ENCODE assay signal across 26 cellular contexts in genomic region chr5:80154749-80155148, GRCh38.
DNase-seq lines count a peak whose midpoint lies in the region; ATAC-seq, FAIRE-seq and TF ChIP-seq lines count a peak whose summit lies in the region.
"Had no signal": no experiment of that assay in that cellular context is flagged by ENCODE, and none has a peak within 500 bp of the region (broad histone marks: within the 10 kb centered on the region; RNA-seq: fewer than 3 reads in every experiment).

No MANE protein-coding gene starts in this region.

- FAIRE-seq in kidney (lab: Jason Lieb, UNC): no peak
- FAIRE-seq: bronchial epithelial cell, GM19239 had no signal

- H3K4me1 ChIP-seq in CD8-positive, alpha-beta memory T cell (ENCODE audit: insufficient read depth, low read length): peaks cover 43% of the 10 kb centered on the region
- no peaks in the 10 kb centered on the region for H3K4me1 ChIP-seq in kidney (ENCODE audit: control insufficient read depth in 1 of 2, insufficient read depth in 1 of 2, low read depth in 1 of 2, low read length in 2 of 2)
- H3K4me1 ChIP-seq: upper lobe of left lung had no signal

- H3K4me1 Mint-ChIP-seq in activated CD4-positive, alpha-beta T cell treated with anti-CD3 and anti-CD28 coated beads for 36 hours: peaks cover 65% of the 10 kb centered on the region
- H3K4me1 Mint-ChIP-seq in activated CD4-positive, alpha-beta T cell treated with anti-CD3 and anti-CD28 coated beads, Interleukin-2, amount 10 ng/mL, durations not matched to agents 24 days and 14 days: peaks cover 32% of the 10 kb centered on the region
- peaks cover 40 to 86% (median 65%) of the 10 kb centered on the region in 3 donors for H3K4me1 Mint-ChIP-seq in CD8-positive, alpha-beta memory T cell
- H3K4me1 Mint-ChIP-seq in activated naive CD8-positive, alpha-beta T cell treated with anti-CD3 and anti-CD28 coated beads, Interleukin-2, amount 50 U/mL, for 24 hours: peaks cover 58% of the 10 kb centered on the region
- H3K4me1 Mint-ChIP-seq in mesothelial cell of epicardium: peaks cover 44% of the 10 kb centered on the region

- peaks cover 58% of the 10 kb centered on the region for H3K36me3 Mint-ChIP-seq in activated CD4-positive, alpha-beta T cell treated with anti-CD3 and anti-CD28 coated beads for 36 hours (ENCODE audit: low read depth)
- peaks cover 72% of the 10 kb centered on the region for H3K36me3 Mint-ChIP-seq in activated CD4-positive, alpha-beta T cell treated with anti-CD3 and anti-CD28 coated beads, Interleukin-2, amount 10 ng/mL, durations not matched to agents 24 days and 14 days (ENCODE audit: low read depth)
- H3K36me3 Mint-ChIP-seq in CD8-positive, alpha-beta memory T cell: peaks cover 7 to 83% (median 43%) of the 10 kb centered on the region in 3 donors
- H3K36me3 Mint-ChIP-seq in activated naive CD8-positive, alpha-beta T cell treated with anti-CD3 and anti-CD28 coated beads, Interleukin-2, amount 50 U/mL, for 24 hours (ENCODE audit: low read depth): peaks cover 36% of the 10 kb centered on the region
- peaks cover 32% of the 10 kb centered on the region for H3K36me3 Mint-ChIP-seq in mesothelial cell of epicardium

- no peak for ATAC-seq in activated CD4-positive, alpha-beta T cell treated with anti-CD3 and anti-CD28 coated beads for 36 hours
- no peak for ATAC-seq in activated naive CD8-positive, alpha-beta T cell treated with anti-CD3 and anti-CD28 coated beads, Interleukin-2, amount 50 U/mL, for 24 hours

- peak overlapping the region; percentile 55 for H3K27ac Mint-ChIP-seq in activated CD4-positive, alpha-beta T cell treated with anti-CD3 and anti-CD28 coated beads for 36 hours
- no peak overlapping the region for H3K27ac Mint-ChIP-seq in activated CD4-positive, alpha-beta T cell treated with anti-CD3 and anti-CD28 coated beads, Interleukin-2, amount 10 ng/mL, durations not matched to agents 24 days and 14 days
- peak overlapping the region in 6 of 8 donors; percentile 26 to 86 (median 50) for H3K27ac Mint-ChIP-seq in CD8-positive, alpha-beta memory T cell
- H3K27ac Mint-ChIP-seq in activated naive CD8-positive, alpha-beta T cell treated with anti-CD3 and anti-CD28 coated beads, Interleukin-2, amount 50 U/mL, for 24 hours: peak overlapping the region; percentile 15
- H3K27ac Mint-ChIP-seq in mesothelial cell of epicardium: peak overlapping the region; percentile 78
- H3K27ac Mint-ChIP-seq: activated B cell treated with CpG ODN at 0.5 μM for 24 hours; activated T-helper 2 cell treated with anti-CD3 and anti-CD28 coated beads, Interferon-gamma antibody, Interleukin-2, Interleukin-4, amounts not matched to agents 10 μg/mL and 5 μg/mL and 100 μg/mL, durations not matched to agents 14 hours and 24 hours and 36 hours had no signal

- POLR2A ChIA-PET in activated CD4-positive, alpha-beta T cell treated with anti-CD3 and anti-CD28 coated beads for 36 hours (lab: Charles Lee): no interaction called here
- POLR2A ChIA-PET in CD8-positive, alpha-beta memory T cell (lab: Charles Lee): no interaction called here

- H3K9me3 Mint-ChIP-seq in activated CD4-positive, alpha-beta T cell treated with anti-CD3 and anti-CD28 coated beads for 36 hours (ENCODE audit: low read depth): no peaks in the 10 kb centered on the region
- H3K9me3 Mint-ChIP-seq in activated CD4-positive, alpha-beta T cell treated with anti-CD3 and anti-CD28 coated beads, Interleukin-2, amount 10 ng/mL, durations not matched to agents 24 days and 14 days: no peaks in the 10 kb centered on the region
- no peaks in the 10 kb centered on the region for H3K9me3 Mint-ChIP-seq in CD8-positive, alpha-beta memory T cell
- H3K9me3 Mint-ChIP-seq in activated naive CD8-positive, alpha-beta T cell treated with anti-CD3 and anti-CD28 coated beads, Interleukin-2, amount 50 U/mL, for 24 hours: no peaks in the 10 kb centered on the region
- H3K9me3 Mint-ChIP-seq in mesothelial cell of epicardium: no peaks in the 10 kb centered on the region
- H3K9me3 Mint-ChIP-seq: activated B cell treated with CpG ODN at 0.5 μM for 24 hours; activated T-helper 2 cell treated with anti-CD3 and anti-CD28 coated beads, Interferon-gamma antibody, Interleukin-2, Interleukin-4, amounts not matched to agents 10 μg/mL and 5 μg/mL and 100 μg/mL, durations not matched to agents 14 hours and 24 hours and 36 hours had no signal

- H3K27me3 Mint-ChIP-seq in activated CD4-positive, alpha-beta T cell treated with anti-CD3 and anti-CD28 coated beads for 36 hours: no peaks in the 10 kb centered on the region
- H3K27me3 Mint-ChIP-seq in activated CD4-positive, alpha-beta T cell treated with anti-CD3 and anti-CD28 coated beads, Interleukin-2, amount 10 ng/mL, durations not matched to agents 24 days and 14 days: no peaks in the 10 kb centered on the region
- no peaks in the 10 kb centered on the region for H3K27me3 Mint-ChIP-seq in CD8-positive, alpha-beta memory T cell
- H3K27me3 Mint-ChIP-seq in activated naive CD8-positive, alpha-beta T cell treated with anti-CD3 and anti-CD28 coated beads, Interleukin-2, amount 50 U/mL, for 24 hours: no peaks in the 10 kb centered on the region
- H3K27me3 Mint-ChIP-seq in mesothelial cell of epicardium (ENCODE audit: low read depth): no peaks in the 10 kb centered on the region
- H3K27me3 Mint-ChIP-seq: activated B cell treated with CpG ODN at 0.5 μM for 24 hours had no signal

- CTCF ChIA-PET in activated CD4-positive, alpha-beta T cell treated with anti-CD3 and anti-CD28 coated beads for 36 hours (lab: Charles Lee): interaction anchor here (0.6 to 0.7 kb wide), 2 partner anchors 11 to 64 kb away, joined by 3 read pairs; no protein-coding TSS in a partner anchor
- CTCF ChIA-PET in CD8-positive, alpha-beta memory T cell (lab: Charles Lee): interaction anchor here (1.3 to 1.9 kb wide), 2 partner anchors 18 to 63 kb away, joined by 3 to 8 read pairs; no protein-coding TSS in a partner anchor

- H3K36me3 ChIP-seq in CD8-positive, alpha-beta memory T cell (ENCODE audit: insufficient read depth, low read length): peaks cover 8% of the 10 kb centered on the region
- peaks cover 0 to 17% of the 10 kb centered on the region in 2 donors for H3K36me3 ChIP-seq in kidney (ENCODE audit: control insufficient read depth in 1 of 2, insufficient read depth in 2 of 2, low read length in 2 of 2)

- TF ChIP-seq CTCF in mesothelial cell of epicardium (IDR thresholded peaks at IDR 0.05; ENCODE audit: unreplicated experiment) (no peak), kidney (IDR thresholded peaks at IDR 0.05; ENCODE audit: borderline replicate concordance, extremely low read depth, insufficient read depth) (no peak), foreskin fibroblast (IDR thresholded peaks at IDR 0.05; ENCODE audit: low read depth, low read length) (no peak)

- H3K27me3 ChIP-seq in CD8-positive, alpha-beta memory T cell (ENCODE audit: insufficient read depth, low read length, poor library complexity, severe bottlenecking): no peaks in the 10 kb centered on the region
- H3K27me3 ChIP-seq: hepatocyte, upper lobe of left lung had no signal

- no peak overlapping the region for H3K9ac ChIP-seq in kidney (ENCODE audit: low read length in 2 of 2)

- no peaks in the 10 kb centered on the region for H3K9me3 ChIP-seq in CD8-positive, alpha-beta memory T cell (ENCODE audit: low read length)
- H3K9me3 ChIP-seq in kidney (ENCODE audit: control insufficient read depth in 1 of 2, low read length in 2 of 2): no peaks in the 10 kb centered on the region
- H3K9me3 ChIP-seq: upper lobe of left lung had no signal

- no peak for DNase-seq in activated CD4-positive, alpha-beta T cell treated with anti-CD3 and anti-CD28 coated beads for 36 hours
- no peak for DNase-seq in activated CD4-positive, alpha-beta T cell treated with anti-CD3 and anti-CD28 coated beads, Interleukin-2, amount 10 ng/mL, durations not matched to agents 24 days and 14 days
- no peak for DNase-seq in CD8-positive, alpha-beta memory T cell
- DNase-seq in activated naive CD8-positive, alpha-beta T cell treated with anti-CD3 and anti-CD28 coated beads, Interleukin-2, amount 50 U/mL, for 24 hours: no peak
- DNase-seq in mesothelial cell of epicardium (ENCODE audit: low spot score in 2 of 2, unreplicated experiment in 2 of 2) (no peak), kidney (no peak), foreskin fibroblast (no peak)
- no peak for DNase-seq in activated CD8-positive, alpha-beta memory T cell treated with anti-CD3 and anti-CD28 coated beads for 24 hours
- DNase-seq: activated B cell treated with CpG ODN at 0.5 μM for 24 hours; amygdala; Calu3; dermis blood vessel endothelial cell; Kasumi-1; NCI-H187; NCI-H69; RPMI8226; stimulated activated CD4-positive, alpha-beta T cell treated with anti-CD3 and anti-CD28 coated beads, Interleukin-4, amount 100 ng/mL, for 1 hour; T1000; upper lobe of left lung had no signal

- no peak overlapping the region for H3K4me3 Mint-ChIP-seq in activated CD4-positive, alpha-beta T cell treated with anti-CD3 and anti-CD28 coated beads for 36 hours
- no peak overlapping the region for H3K4me3 Mint-ChIP-seq in activated CD4-positive, alpha-beta T cell treated with anti-CD3 and anti-CD28 coated beads, Interleukin-2, amount 10 ng/mL, durations not matched to agents 24 days and 14 days
- peak overlapping the region in 1 of 7 donors; percentile 20 for H3K4me3 Mint-ChIP-seq in CD8-positive, alpha-beta memory T cell
- no peak overlapping the region for H3K4me3 Mint-ChIP-seq in activated naive CD8-positive, alpha-beta T cell treated with anti-CD3 and anti-CD28 coated beads, Interleukin-2, amount 50 U/mL, for 24 hours
- no peak overlapping the region for H3K4me3 Mint-ChIP-seq in mesothelial cell of epicardium
- H3K4me3 Mint-ChIP-seq: activated B cell treated with CpG ODN at 0.5 μM for 24 hours had no signal

- intact Hi-C loops in activated CD4-positive, alpha-beta T cell treated with anti-CD3 and anti-CD28 coated beads for 36 hours (cut with DNase I, micrococcal nuclease): no loop called here
- intact Hi-C loops in activated CD4-positive, alpha-beta T cell treated with anti-CD3 and anti-CD28 coated beads, Interleukin-2, amount 10 ng/mL, durations not matched to agents 24 days and 14 days (cut with micrococcal nuclease): no loop called here
- intact Hi-C loops in kidney (cut with DNase I): no loop called here

- no peak overlapping the region for H3K27ac ChIP-seq in CD8-positive, alpha-beta memory T cell (ENCODE audit: low read depth, low read length)
- H3K27ac ChIP-seq in kidney (ENCODE audit: low read depth in 2 of 2, low read length in 2 of 2): no peak overlapping the region
- H3K27ac ChIP-seq: 22Rv1, epithelial cell of prostate, hepatocyte had no signal

- H3K4me3 ChIP-seq in CD8-positive, alpha-beta memory T cell (ENCODE audit: low read length): no peak overlapping the region
- H3K4me3 ChIP-seq in kidney (ENCODE audit: low read length in 2 of 2) (no peak overlapping the region), foreskin fibroblast (ENCODE audit: low read depth in 1 of 2, low read length in 2 of 2) (no peak overlapping the region)
- H3K4me3 ChIP-seq: hepatocyte, lung, upper lobe of left lung had no signal
